ENCODE assay signal across 21 cellular contexts in genomic region chr12:29245246-29245645, GRCh38.
DNase-seq lines count a peak whose midpoint lies in the region; ATAC-seq and TF ChIP-seq lines count a peak whose summit lies in the region.
"Had no signal": no experiment of that assay in that cellular context is flagged by ENCODE, and none has a peak within 500 bp of the region (broad histone marks: within the 10 kb centered on the region; RNA-seq: fewer than 3 reads in every experiment).

No MANE protein-coding gene starts in this region.

- H3K4me3 ChIP-seq in NB4 (ENCODE audit: low read depth, low read length) (no peak overlapping the region), foreskin fibroblast (ENCODE audit: low read depth in 1 of 2, low read length in 2 of 2) (no peak overlapping the region)
- H3K4me3 ChIP-seq: coronary artery, gastrocnemius medialis, upper lobe of left lung had no signal

- no peak for TF ChIP-seq POLR2A in NB4 (IDR thresholded peaks at IDR 0.05; ENCODE audit: extremely low read depth, insufficient read length)

- peak; percentile 68 for DNase-seq in GM04504 (ENCODE audit: low read depth)
- DNase-seq in NB4 (ENCODE audit: low read depth): peak; percentile 50
- peak; percentile 30 to 67 for DNase-seq in foreskin fibroblast
- DNase-seq in NCI-H510A (lab: John Stamatoyannopoulos, UW): no peak
- no peak for DNase-seq in superior temporal gyrus (ENCODE audit: extremely low spot score)
- no peak for DNase-seq in LoVo (ENCODE audit: low spot score)
- DNase-seq in EL: no peak
- DNase-seq: activated T-cell treated with anti-CD3 and anti-CD28 coated beads, Interleukin-2, amount 50 U/mL, for 72 hours; DND-41; gastrocnemius medialis; NCI-H1930; NCI-H446 treated with DMSO at 0.1 percent for 48 hours; nucleus accumbens; right cardiac atrium; SHP77 treated with DMSO at 0.1 percent for 48 hours; T-helper 2 cell; upper lobe of left lung had no signal

- ATAC-seq in HG02610 (IDR thresholded peaks at IDR 0.05; ENCODE audit: unreplicated experiment): peak; percentile 26
- ATAC-seq: activated T-cell treated with anti-CD3 and anti-CD28 coated beads, Interleukin-2, amount 50 U/mL, for 72 hours; gastrocnemius medialis; left lobe of liver; right cardiac atrium; WTC11 had no signal

- TF ChIP-seq CTCF in NB4 (IDR thresholded peaks at IDR 0.05; ENCODE audit: low read depth, low read length): no peak
- no peak for TF ChIP-seq CTCF in foreskin fibroblast (IDR thresholded peaks at IDR 0.05; ENCODE audit: low read depth, low read length)

Comparison
In these comparisons a context has a peak if more than half of its experiments do, and no peak if none do; other contexts are left out.
1. DNase-seq: peak in GM04504 (single experiment), NB4 (single experiment) and foreskin fibroblast (2 of 2); none in NCI-H510A (single experiment), superior temporal gyrus (single experiment), LoVo (single experiment) and EL (single experiment).